In the genomic region with DNA sequence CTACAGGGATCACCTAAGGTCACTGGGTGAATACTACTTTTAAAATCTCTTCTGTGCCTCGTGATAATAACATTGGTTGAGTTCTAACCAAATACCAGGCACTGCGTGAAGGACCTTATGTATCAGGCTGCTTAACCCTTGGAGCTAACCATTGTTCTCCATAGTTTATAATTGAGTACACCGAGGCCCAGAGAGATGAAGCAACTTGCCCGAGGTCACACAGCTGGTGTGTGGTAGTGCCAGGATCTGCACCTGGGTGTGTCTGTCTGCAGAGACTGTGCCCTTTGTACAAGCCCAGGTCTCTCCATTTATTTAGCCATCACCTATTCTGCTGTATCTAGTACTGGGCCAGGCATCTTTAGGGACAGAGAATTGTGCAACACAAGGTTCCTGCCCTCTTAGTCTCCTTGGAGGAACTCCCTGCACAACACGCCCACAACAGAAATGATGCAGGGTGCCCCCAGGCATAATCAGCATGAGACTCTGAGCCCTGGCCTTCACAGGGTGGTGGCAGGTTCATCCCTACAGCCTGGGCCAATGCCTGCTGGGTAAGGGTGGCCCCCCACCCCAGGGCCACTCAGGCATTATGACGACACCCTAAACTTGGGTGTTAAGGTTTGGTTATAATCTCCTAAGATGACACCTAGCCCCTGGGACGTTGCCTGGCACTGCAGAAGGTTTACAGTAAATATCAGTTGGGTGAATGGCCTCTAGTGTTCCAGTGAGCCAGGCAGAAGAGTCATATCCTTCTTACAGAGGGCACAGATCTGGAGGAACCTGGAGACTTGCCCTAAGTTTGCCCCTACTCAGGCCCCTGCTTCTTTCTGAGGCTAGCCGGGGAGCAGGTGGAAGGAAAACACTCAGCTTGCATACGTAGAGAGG, we compare ENCODE assay signal across 11 cellular contexts. TPM values are rescaled to one million over a fixed set of nuclear protein-coding genes. Genes with fewer than 3 reads are reported as not detected.
DNase-seq lines count a peak whose midpoint lies in the region; ATAC-seq and TF ChIP-seq lines count a peak whose summit lies in the region.
"Had no signal": no experiment of that assay in that cellular context is flagged by ENCODE, and none has a peak within 500 bp of the region (broad histone marks: within the 10 kb centered on the region; RNA-seq: fewer than 3 reads in every experiment).

No MANE protein-coding gene starts in this region.

- H3K4me1 Mint-ChIP-seq in progenitor cell of endocrine pancreas (ENCODE audit: low read depth) = peaks cover 5% of the 10 kb centered on the region
- H3K4me1 Mint-ChIP-seq in activated T-cell treated with anti-CD3 and anti-CD28 coated beads, Interleukin-2, amount 50 U/mL, for 24 hours (ENCODE audit: low read depth) = no peaks in the 10 kb centered on the region

- no peak overlapping the region for H3K4me3 Mint-ChIP-seq in progenitor cell of endocrine pancreas (ENCODE audit: low read depth)
- no peak overlapping the region for H3K4me3 Mint-ChIP-seq in activated T-cell treated with anti-CD3 and anti-CD28 coated beads, Interleukin-2, amount 50 U/mL, for 24 hours
- H3K4me3 Mint-ChIP-seq: T-helper 2 cell treated with Interferon-gamma antibody and Interleukin-4, amounts not matched to agents 5 μg/mL and 100 μg/mL, for 36 hours had no signal

- no peaks in the 10 kb centered on the region for H3K36me3 ChIP-seq in psoas muscle (ENCODE audit: insufficient read depth in 1 of 2, low read depth in 1 of 2)

- no peaks in the 10 kb centered on the region for H3K36me3 Mint-ChIP-seq in progenitor cell of endocrine pancreas (ENCODE audit: insufficient read depth)
- H3K36me3 Mint-ChIP-seq in activated T-cell treated with anti-CD3 and anti-CD28 coated beads, Interleukin-2, amount 50 U/mL, for 24 hours (ENCODE audit: low read depth) = no peaks in the 10 kb centered on the region

- H3K4me1 ChIP-seq in psoas muscle = peaks cover 43% of the 10 kb centered on the region

- intact Hi-C loops in psoas muscle (cut with DNase I) = no loop called here

- peak overlapping the region; percentile 18 for H3K27ac ChIP-seq in psoas muscle

- H3K4me3 ChIP-seq in fibroblast of villous mesenchyme (ENCODE audit: low read depth, low read length) = peak overlapping the region; percentile 42
- peak overlapping the region; percentile 29 for H3K4me3 ChIP-seq in psoas muscle

- H3K9me3 ChIP-seq in psoas muscle = no peaks in the 10 kb centered on the region

- TF ChIP-seq CTCF in fibroblast of villous mesenchyme (IDR thresholded peaks at IDR 0.05; ENCODE audit: insufficient read depth, low read depth, low read length) = no peak
- no peak for TF ChIP-seq CTCF in psoas muscle (IDR thresholded peaks at IDR 0.05)
- no peak for TF ChIP-seq CTCF in progenitor cell of endocrine pancreas (IDR thresholded peaks at IDR 0.05; ENCODE audit: unreplicated experiment)

- ATAC-seq in psoas muscle = peak; percentile 25 to 56 (median 37)

- peak; percentile 75 for DNase-seq in EL
- DNase-seq in SKM-1 (lab: John Stamatoyannopoulos, UW; ENCODE audit: unreplicated experiment) = peak; percentile 4
- peak; percentile 92 for DNase-seq in fibroblast of villous mesenchyme (ENCODE audit: low read depth)
- no peak for DNase-seq in psoas muscle
- no peak for DNase-seq in T-helper 9 cell
- DNase-seq in NCI-H1694 treated with DMSO at 0.1 percent for 48 hours (lab: John Stamatoyannopoulos, UW) = no peak
- no peak for DNase-seq in progenitor cell of endocrine pancreas (ENCODE audit: low spot score, unreplicated experiment)
- no peak for DNase-seq in activated T-cell treated with anti-CD3 and anti-CD28 coated beads, Interleukin-2, amount 50 U/mL, for 24 hours
- DNase-seq: activated naive CD4-positive, alpha-beta T cell treated with Interleukin-2 at 50 U/mL for 16 hours; NCI-H2081 treated with DMSO at 0.1 percent for 48 hours had no signal

- H3K27me3 ChIP-seq in psoas muscle (ENCODE audit: insufficient read depth in 3 of 3, low read length in 2 of 3) = no peaks in the 10 kb centered on the region

- no peak overlapping the region for H3K27ac Mint-ChIP-seq in progenitor cell of endocrine pancreas
- no peak overlapping the region for H3K27ac Mint-ChIP-seq in activated T-cell treated with anti-CD3 and anti-CD28 coated beads, Interleukin-2, amount 50 U/mL, for 24 hours
- H3K27ac Mint-ChIP-seq: T-helper 2 cell treated with Interferon-gamma antibody and Interleukin-4, amounts not matched to agents 5 μg/mL and 100 μg/mL, for 36 hours had no signal

- H3K27me3 Mint-ChIP-seq in progenitor cell of endocrine pancreas = peaks cover 3% of the 10 kb centered on the region
- peaks cover 17% of the 10 kb centered on the region for H3K27me3 Mint-ChIP-seq in activated T-cell treated with anti-CD3 and anti-CD28 coated beads, Interleukin-2, amount 50 U/mL, for 24 hours

- WGBS in psoas muscle, 3 donors = 30 to 44% (median 37%) methylated on average over 9 of the region's 9 CpGs

- H3K9me3 Mint-ChIP-seq in progenitor cell of endocrine pancreas (ENCODE audit: low read depth) = no peaks in the 10 kb centered on the region
- H3K9me3 Mint-ChIP-seq in activated T-cell treated with anti-CD3 and anti-CD28 coated beads, Interleukin-2, amount 50 U/mL, for 24 hours = no peaks in the 10 kb centered on the region
- H3K9me3 Mint-ChIP-seq: T-helper 2 cell treated with Interferon-gamma antibody and Interleukin-4, amounts not matched to agents 5 μg/mL and 100 μg/mL, for 36 hours had no signal

RNA-seq across cellular contexts. Expression of a gene that starts 31.6 kb away (rescaled TPM):
- total RNA-seq in fibroblast of villous mesenchyme (9.9 and 37.0 TPM in 2 replicates), psoas muscle (1 to 10 TPM; 1.1 to 5.7 (median 2.5) TPM), progenitor cell of endocrine pancreas (3.7 and 6.0 TPM in 2 replicates)
- polyA plus RNA-seq in psoas muscle = 1 to 10 TPM in 2 of 3 donors, under 1 TPM in 1; 0.65 to 1.3 (median 1.1) TPM

Comparison
In these comparisons a context has a peak if more than half of its experiments do, and no peak if none do; other contexts are left out.
1. DNase-seq: peak in EL (single experiment), SKM-1 (single experiment) and fibroblast of villous mesenchyme (single experiment); none in psoas muscle (0 of 2), T-helper 9 cell (single experiment), NCI-H1694 treated with DMSO at 0.1 percent for 48 hours (single experiment), progenitor cell of endocrine pancreas (single experiment) and activated T-cell treated with anti-CD3 and anti-CD28 coated beads, Interleukin-2, amount 50 U/mL, for 24 hours (single experiment).